Comparison of ENCODE assay signal across 8 cellular contexts in genomic region chr16:22190169-22191088, GRCh38. TPM values are rescaled to one million over a fixed set of nuclear protein-coding genes. Genes with fewer than 3 reads are reported as not detected.
DNase-seq lines count a peak whose midpoint lies in the region; ATAC-seq and TF ChIP-seq lines count a peak whose summit lies in the region.

No MANE protein-coding gene starts in this region.

- CTCF ChIA-PET in PC-3 (lab: Charles Lee), result interaction anchor here (0.6 to 2.0 kb wide), 2 partner anchors 10 to 113 kb away, joined by 3 to 7 read pairs; no protein-coding TSS in a partner anchor

- peak overlapping the region; percentile 94 for H2AFZ ChIP-seq in PC-3 (ENCODE audit: low read length)

- H3K27me3 ChIP-seq in PC-3 (ENCODE audit: low read length), result no peaks in the 10 kb centered on the region
- no peaks in the 10 kb centered on the region for H3K27me3 ChIP-seq in muscle layer of colon (ENCODE audit: control insufficient read depth in 1 of 2, insufficient read depth in 2 of 2, low read length in 2 of 2)

- peak overlapping the region; percentile 100 for H3K27ac Mint-ChIP-seq in activated T-cell treated with anti-CD3 and anti-CD28 coated beads, Interleukin-2, amount 50 U/mL, for 24 hours

- H3K4me2 ChIP-seq in PC-3 (ENCODE audit: low read length), result peak overlapping the region; percentile 96

- H3K27me3 Mint-ChIP-seq in activated T-cell treated with anti-CD3 and anti-CD28 coated beads, Interleukin-2, amount 50 U/mL, for 24 hours, result no peaks in the 10 kb centered on the region

- H3F3A ChIP-seq in PC-3 (ENCODE audit: low read length, unreplicated experiment), result no peaks in the 10 kb centered on the region

- no peak for TF ChIP-seq POLR2A in erythroblast (IDR thresholded peaks at IDR 0.05; ENCODE audit: low read length)

- peak overlapping the region; percentile 72 for H3K4me3 ChIP-seq in Jurkat, Clone E6-1 (ENCODE audit: low read length)
- H3K4me3 ChIP-seq in PC-3 (ENCODE audit: low read length), result peak overlapping the region; percentile 88
- peak overlapping the region; percentile 44 to 70 for H3K4me3 ChIP-seq in muscle layer of colon (ENCODE audit: low read depth in 1 of 2, low read length in 2 of 2)

- H3K9me3 Mint-ChIP-seq in activated T-cell treated with anti-CD3 and anti-CD28 coated beads, Interleukin-2, amount 50 U/mL, for 24 hours, result peaks cover 5% of the 10 kb centered on the region

- no peaks in the 10 kb centered on the region for H3K36me3 Mint-ChIP-seq in activated T-cell treated with anti-CD3 and anti-CD28 coated beads, Interleukin-2, amount 50 U/mL, for 24 hours (ENCODE audit: low read depth)

- peak overlapping the region; percentile 67 for H3K27ac ChIP-seq in PC-3 (ENCODE audit: low read length)
- H3K27ac ChIP-seq in muscle layer of colon (ENCODE audit: low read depth, low read length), result peak overlapping the region; percentile 84

- peak; percentile 58 for ATAC-seq in GM21717 (IDR thresholded peaks at IDR 0.05; ENCODE audit: unreplicated experiment)
- peak; percentile 68 for ATAC-seq in PC-3

- H3K9me2 ChIP-seq in PC-3 (replicated peaks; ENCODE audit: low read length), result no peaks in the 10 kb centered on the region

- intact Hi-C loops in PC-3 (cut with micrococcal nuclease), result loop anchor here (1.0 kb wide), 1 partner anchor 164 kb away; no protein-coding TSS in a partner anchor

- peaks cover 61% of the 10 kb centered on the region for H3K4me1 Mint-ChIP-seq in activated T-cell treated with anti-CD3 and anti-CD28 coated beads, Interleukin-2, amount 50 U/mL, for 24 hours (ENCODE audit: low read depth)

- no peaks in the 10 kb centered on the region for H3K9me3 ChIP-seq in PC-3 (ENCODE audit: low read length)
- H3K9me3 ChIP-seq in muscle layer of colon (ENCODE audit: low read length), result no peaks in the 10 kb centered on the region

- H3K36me3 ChIP-seq in PC-3 (ENCODE audit: low read depth, low read length), result no peaks in the 10 kb centered on the region
- H3K36me3 ChIP-seq in muscle layer of colon (ENCODE audit: insufficient read depth, low read length), result no peaks in the 10 kb centered on the region

- peak; percentile 96 for DNase-seq in DMS53 treated with DMSO at 0.1 percent for 48 hours (lab: John Stamatoyannopoulos, UW; ENCODE audit: unreplicated experiment)
- peak; percentile 97 for DNase-seq in Jurkat, Clone E6-1 (ENCODE audit: low read depth, low spot score)
- DNase-seq in PC-3, result peak; percentile 96
- peak; percentile 100 for DNase-seq in activated T-cell treated with anti-CD3 and anti-CD28 coated beads, Interleukin-2, amount 50 U/mL, for 24 hours
- DNase-seq in erythroblast (lab: John Stamatoyannopoulos, UW), result peak; percentile 100
- peak; percentile 99 to 100 for DNase-seq in stimulated activated CD8-positive, alpha-beta memory T cell treated with anti-CD3 and anti-CD28 coated beads, Interleukin-7, amount 100 ng/mL, for 1 hour (ENCODE audit: low read depth in 2 of 2)

- no peak for TF ChIP-seq CTCF in PC-3 (conservative IDR thresholded peaks at IDR 0.05; ENCODE audit: low read depth, low read length)

- H3K79me2 ChIP-seq in PC-3 (ENCODE audit: low read length), result no peaks in the 10 kb centered on the region

- H3K4me1 ChIP-seq in PC-3 (ENCODE audit: insufficient read depth, low read length) (peaks cover 28% of the 10 kb centered on the region), muscle layer of colon (ENCODE audit: insufficient read depth, low read length) (peaks cover 32% of the 10 kb centered on the region)

- BruUV-seq in PC-3 (replicated peaks; lab: Mats Ljungman, UMichigan), result no TSS peak

- H4K20me1 ChIP-seq in PC-3 (ENCODE audit: low read length), result no peaks in the 10 kb centered on the region

- H3K9ac ChIP-seq in PC-3 (ENCODE audit: low read length) (peak overlapping the region; percentile 69), muscle layer of colon (ENCODE audit: low read length) (peak overlapping the region; percentile 85)

- H3K4me3 Mint-ChIP-seq in activated T-cell treated with anti-CD3 and anti-CD28 coated beads, Interleukin-2, amount 50 U/mL, for 24 hours, result peak overlapping the region; percentile 83

- POLR2A ChIA-PET in PC-3 (lab: Charles Lee; ENCODE audit: unreplicated experiment), result interaction anchor here (0.6 kb wide), 1 partner anchor 107 kb away, joined by 13 read pairs; the partner anchor contains the start of gene POLR3E

RNA-seq across cellular contexts. Expression of gene EEF2K, which starts 15.6 kb away (rescaled TPM):
- 7.1 TPM for polyA plus RNA-seq in Jurkat, Clone E6-1 (2012; ENCODE audit: insufficient read depth, insufficient read length)
- total RNA-seq in PC-3 (2014; rRNA removed), result 9.1 and 15.0 TPM in 2 replicates

RNA-seq across cellular contexts. Expression of gene SDR42E2, which starts 28.1 kb away (rescaled TPM):
- not detected for polyA plus RNA-seq in Jurkat, Clone E6-1 (2012; ENCODE audit: insufficient read depth, insufficient read length)
- total RNA-seq in PC-3 (2014; rRNA removed), result not detected in 2 replicates

Comparison
In these comparisons a context has a peak if more than half of its experiments do, and no peak if none do; other contexts are left out.
1. Peak in every context shown above with its lines: DNase-seq, ATAC-seq, H3K4me3 ChIP-seq and H3K27ac ChIP-seq.